Comparison of ENCODE assay signal across 21 cellular contexts in the genomic region with DNA sequence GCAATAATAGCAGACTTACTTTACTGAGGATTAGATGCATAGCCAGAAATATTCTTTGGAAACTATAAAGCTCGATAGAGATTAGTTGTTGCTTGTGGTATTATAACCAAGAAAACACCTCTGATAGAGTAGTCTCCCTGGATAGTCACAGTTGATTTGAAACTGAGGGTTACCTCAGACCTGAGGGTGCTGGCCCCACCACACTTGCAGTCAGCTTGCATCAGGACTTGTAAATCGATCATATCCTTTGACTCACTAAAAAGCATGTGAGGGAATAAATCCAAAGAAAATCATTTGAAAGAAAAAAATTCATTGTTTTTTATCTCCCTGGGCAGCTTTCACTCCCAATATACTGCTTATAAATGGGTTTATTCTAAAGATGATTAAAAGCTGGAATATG. TPM values are rescaled to one million over a fixed set of nuclear protein-coding genes. Genes with fewer than 3 reads are reported as not detected.
DNase-seq lines count a peak whose midpoint lies in the region; ATAC-seq and TF ChIP-seq lines count a peak whose summit lies in the region.
"Had no signal": no experiment of that assay in that cellular context is flagged by ENCODE, and none has a peak within 500 bp of the region (broad histone marks: within the 10 kb centered on the region; RNA-seq: fewer than 3 reads in every experiment).

No MANE protein-coding gene starts in this region.

- H3F3A ChIP-seq in GM23248 (ENCODE audit: insufficient read depth) (peaks cover 8% of the 10 kb centered on the region), PC-9 (ENCODE audit: insufficient read depth, low read depth) (peaks cover 15% of the 10 kb centered on the region)

- DNase-seq in GM23248 (peak; percentile 17), PC-9 (no peak), fibroblast of the aortic adventitia (ENCODE audit: low read depth) (peak; percentile 41), SKM-1 treated with dmso at 0.1 percent for 144 hours (lab: John Stamatoyannopoulos, UW; ENCODE audit: unreplicated experiment) (no peak)
- DNase-seq: 8988T; ACHN; AML-193; BE2C; CD4-positive, alpha-beta T cell; CD8-positive, alpha-beta memory T cell; DMS 273 treated with DMSO at 0.1 percent for 48 hours; DMS79; EL; GF-D8; H7; HCEC 1CT had no signal

- in situ Hi-C loops in GM23248 (cut with MboI): no loop called here

- POLR2A ChIA-PET in PC-9 (lab: Charles Lee; ENCODE audit: unreplicated experiment): no interaction called here

- intact Hi-C loops in PC-9 (cut with micrococcal nuclease; ENCODE audit: unreplicated experiment): loop anchor here (5.0 kb wide), 1 partner anchor 315 kb away; no protein-coding TSS in a partner anchor

- CTCF ChIA-PET in PC-9 (lab: Charles Lee): interaction anchor here (0.6 kb wide), 1 partner anchor 339 kb away, joined by 16 read pairs; no protein-coding TSS in a partner anchor

- BruUV-seq in PC-9 (replicated peaks; lab: Mats Ljungman, UMichigan): no TSS peak

- 73 to 77% methylated on average over 2 of the region's 2 CpGs for WGBS in GM23248 (ENCODE audit: low coverage in 1 of 2, low lambda C conversion rate in 2 of 2, missing lambda C conversion rate in 2 of 2), 2 experiments

- ATAC-seq in HG02840 (IDR thresholded peaks at IDR 0.05; ENCODE audit: low FRiP score, unreplicated experiment) (no peak), GM18502 (IDR thresholded peaks at IDR 0.05; ENCODE audit: poor library complexity, unreplicated experiment) (no peak)
- ATAC-seq: A549 had no signal

- H3K4me2 ChIP-seq in GM23248 (ENCODE audit: unreplicated experiment): no peak overlapping the region
- H3K4me2 ChIP-seq in PC-9: no peak overlapping the region
- H3K4me2 ChIP-seq: A549; BLaER1 treated with 17β-estradiol and CSF1 and Interleukin-3, amounts not matched to agents 10 nM and 100 nM had no signal

- H3K36me3 ChIP-seq in GM23248 (ENCODE audit: low read depth) (no peaks in the 10 kb centered on the region), PC-9 (ENCODE audit: low read depth) (peaks cover 11% of the 10 kb centered on the region; the same call in 1 of the 2 replicates)
- H3K36me3 ChIP-seq: BE2C had no signal

- H3K4me1 ChIP-seq in GM23248 (ENCODE audit: insufficient read depth): peaks cover 8% of the 10 kb centered on the region
- peaks cover 15% of the 10 kb centered on the region for H3K4me1 ChIP-seq in PC-9 (replicated peaks; ENCODE audit: insufficient read depth)
- H3K4me1 ChIP-seq: A549, BE2C had no signal

- H3K9me2 ChIP-seq in GM23248 (ENCODE audit: insufficient read depth) (no peaks in the 10 kb centered on the region), PC-9 (ENCODE audit: insufficient read depth) (no peaks in the 10 kb centered on the region)

- no peaks in the 10 kb centered on the region for H3K27me3 ChIP-seq in GM23248 (replicated peaks; ENCODE audit: insufficient read depth)
- H3K27me3 ChIP-seq in PC-9 (ENCODE audit: insufficient read depth, low read depth): no peaks in the 10 kb centered on the region
- H3K27me3 ChIP-seq: BLaER1 treated with 17β-estradiol and CSF1 and Interleukin-3, amounts not matched to agents 10 nM and 100 nM had no signal

- H3K27ac ChIP-seq in GM23248 (no peak overlapping the region), PC-9 (peak overlapping the region; percentile 26; the same call in 1 of the 2 replicates)
- H3K27ac ChIP-seq: A549; BLaER1 treated with 17β-estradiol and CSF1 and Interleukin-3, amounts not matched to agents 10 nM and 100 nM had no signal

- H3K4me3 ChIP-seq in GM23248 (no peak overlapping the region), PC-9 (no peak overlapping the region), fibroblast of the aortic adventitia (ENCODE audit: low read depth, low read length) (no peak overlapping the region)
- H3K4me3 ChIP-seq: A549; BLaER1 treated with 17β-estradiol and CSF1 and Interleukin-3, amounts not matched to agents 10 nM and 100 nM had no signal

- H3K9ac ChIP-seq in GM23248: no peak overlapping the region
- H3K9ac ChIP-seq: BLaER1 treated with 17β-estradiol and CSF1 and Interleukin-3, amounts not matched to agents 10 nM and 100 nM had no signal

- H2AFZ ChIP-seq in GM23248 (no peak overlapping the region), PC-9 (no peak overlapping the region)

- H3K9me3 ChIP-seq in GM23248 (ENCODE audit: low read depth) (no peaks in the 10 kb centered on the region), PC-9 (ENCODE audit: insufficient read depth, low read depth) (no peaks in the 10 kb centered on the region)
- H3K9me3 ChIP-seq: A549; BE2C; BLaER1 treated with 17β-estradiol and CSF1 and Interleukin-3, amounts not matched to agents 10 nM and 100 nM had no signal

- TF ChIP-seq CTCF in PC-9 (conservative IDR thresholded peaks at IDR 0.05) (no peak), fibroblast of the aortic adventitia (IDR thresholded peaks at IDR 0.05; ENCODE audit: insufficient read depth, low read length) (no peak)

- H3K79me2 ChIP-seq in GM23248 (ENCODE audit: insufficient read depth) (no peaks in the 10 kb centered on the region), PC-9 (ENCODE audit: low read depth) (no peaks in the 10 kb centered on the region)

- no peaks in the 10 kb centered on the region for H4K20me1 ChIP-seq in GM23248 (ENCODE audit: insufficient read depth)
- H4K20me1 ChIP-seq in PC-9 (ENCODE audit: insufficient read depth): no peaks in the 10 kb centered on the region
- H4K20me1 ChIP-seq: BLaER1 treated with 17β-estradiol and CSF1 and Interleukin-3, amounts not matched to agents 10 nM and 100 nM had no signal

RNA-seq across cellular contexts. Expression of a gene that starts 39.4 kb away (rescaled TPM):
- 7.8 and 10.1 TPM in 2 replicates for total RNA-seq in GM23248 (2014; rRNA removed; shearing (Covaris generic))
- polyA plus RNA-seq in GM23248 (2016; fragmentation: Nextera tagmentation; extraction: Ambion mirVana): 0.74 and 1.5 TPM in 2 replicates
- total RNA-seq in PC-9 (2021) (50.3 and 52.9 TPM in 2 replicates), fibroblast of the aortic adventitia (ENCODE audit: low replicate concordance) (24.9 and 138 TPM in 2 replicates)
- polyA plus RNA-seq: CD14-positive monocyte had no signal

RNA-seq across cellular contexts. Expression of a gene that starts 50.5 kb away (rescaled TPM):
- total RNA-seq in GM23248 (2014; rRNA removed; shearing (Covaris generic)): 14.4 and 26.4 TPM in 2 replicates
- 6.1 and 7.1 TPM in 2 replicates for polyA plus RNA-seq in GM23248 (2016; fragmentation: Nextera tagmentation; extraction: Ambion mirVana)
- total RNA-seq in PC-9 (2021) (74.7 and 87.7 TPM in 2 replicates), fibroblast of the aortic adventitia (ENCODE audit: low replicate concordance) (12.7 and 13.8 TPM in 2 replicates)

Comparison
In these comparisons a context has a peak if more than half of its experiments do, and no peak if none do; other contexts are left out.
1. DNase-seq: peak in GM23248 (single experiment) and fibroblast of the aortic adventitia (single experiment); none in PC-9 (0 of 2) and SKM-1 treated with dmso at 0.1 percent for 144 hours (single experiment).